24 cellular contexts compared by ENCODE assay signal in the genomic region with DNA sequence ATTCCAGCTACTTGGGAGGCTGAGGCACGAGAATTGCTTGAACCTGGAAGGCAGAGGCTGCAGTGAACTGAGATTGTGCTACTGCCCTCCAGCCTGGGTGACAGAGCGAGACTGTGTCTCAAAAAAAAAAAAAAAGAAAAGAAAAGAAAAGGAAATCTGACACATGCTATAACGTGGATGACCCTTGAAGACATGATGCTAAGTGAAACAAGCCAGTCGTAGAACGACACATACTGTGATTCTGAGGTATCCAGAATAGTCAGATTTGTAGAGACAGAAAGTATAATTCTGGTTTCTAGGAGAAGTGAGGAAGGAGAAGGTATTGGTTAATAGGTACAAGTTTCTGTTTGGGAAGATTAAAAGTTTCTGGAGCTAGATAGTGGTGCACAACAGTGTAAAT. TPM values are rescaled to one million over a fixed set of nuclear protein-coding genes. Genes with fewer than 3 reads are reported as not detected.
DNase-seq lines count a peak whose midpoint lies in the region; ATAC-seq and TF ChIP-seq lines count a peak whose summit lies in the region.
"Had no signal": no experiment of that assay in that cellular context is flagged by ENCODE, and none has a peak within 500 bp of the region (broad histone marks: within the 10 kb centered on the region; RNA-seq: fewer than 3 reads in every experiment).

No MANE protein-coding gene starts in this region.

- no peak overlapping the region for H3K27ac Mint-ChIP-seq in activated T-cell treated with anti-CD3 and anti-CD28 coated beads, Interleukin-2, amount 50 U/mL, for 72 hours
- no peak overlapping the region for H3K27ac Mint-ChIP-seq in activated naive CD8-positive, alpha-beta T cell treated with anti-CD3 and anti-CD28 coated beads, Interleukin-2, amount 50 U/mL, for 24 hours
- H3K27ac Mint-ChIP-seq in activated naive CD8-positive, alpha-beta T cell treated with anti-CD3 and anti-CD28 coated beads for 36 hours, result no peak overlapping the region
- H3K27ac Mint-ChIP-seq: CD14-positive monocyte; CD4-positive, alpha-beta T cell; CD8-positive, alpha-beta memory T cell; GM23338; H9 had no signal

- no peaks in the 10 kb centered on the region for H3K9me3 Mint-ChIP-seq in activated T-cell treated with anti-CD3 and anti-CD28 coated beads, Interleukin-2, amount 50 U/mL, for 72 hours
- no peaks in the 10 kb centered on the region for H3K9me3 Mint-ChIP-seq in activated naive CD8-positive, alpha-beta T cell treated with anti-CD3 and anti-CD28 coated beads, Interleukin-2, amount 50 U/mL, for 24 hours
- H3K9me3 Mint-ChIP-seq in activated naive CD8-positive, alpha-beta T cell treated with anti-CD3 and anti-CD28 coated beads for 36 hours, result no peaks in the 10 kb centered on the region
- H3K9me3 Mint-ChIP-seq: CD4-positive, alpha-beta T cell; CD8-positive, alpha-beta memory T cell; GM23338; H9 had no signal

- TF ChIP-seq CTCF in left ventricle myocardium inferior (IDR thresholded peaks at IDR 0.05; ENCODE audit: borderline replicate concordance), result no peak

- peaks cover 25% of the 10 kb centered on the region for H3K27me3 Mint-ChIP-seq in activated T-cell treated with anti-CD3 and anti-CD28 coated beads, Interleukin-2, amount 50 U/mL, for 72 hours (ENCODE audit: low read depth)
- H3K27me3 Mint-ChIP-seq in activated naive CD8-positive, alpha-beta T cell treated with anti-CD3 and anti-CD28 coated beads, Interleukin-2, amount 50 U/mL, for 24 hours, result peaks cover 9% of the 10 kb centered on the region
- peaks cover 13% of the 10 kb centered on the region for H3K27me3 Mint-ChIP-seq in activated naive CD8-positive, alpha-beta T cell treated with anti-CD3 and anti-CD28 coated beads for 36 hours

- no peaks in the 10 kb centered on the region for H3K36me3 ChIP-seq in left ventricle myocardium inferior
- H3K36me3 ChIP-seq: BE2C; BLaER1 treated with 17β-estradiol and CSF1 and Interleukin-3, amounts not matched to agents 10 nM and 100 nM had no signal

- ATAC-seq in activated T-cell treated with anti-CD3 and anti-CD28 coated beads, Interleukin-2, amount 50 U/mL, for 72 hours (replicated peaks in 1 of 2), result peak; percentile 78 to 86
- ATAC-seq in activated naive CD8-positive, alpha-beta T cell treated with anti-CD3 and anti-CD28 coated beads, Interleukin-2, amount 50 U/mL, for 24 hours, result peak; percentile 40
- ATAC-seq: A549, GM12878, GM23338, HCT116 had no signal

- intact Hi-C loops in left ventricle myocardium inferior (cut with micrococcal nuclease), result no loop called here

- H3K4me3 ChIP-seq in left ventricle myocardium inferior, result no peak overlapping the region
- H3K4me3 ChIP-seq: A549; BLaER1 treated with 17β-estradiol and CSF1 and Interleukin-3, amounts not matched to agents 10 nM and 100 nM; GM12878; GM23338 had no signal

- peaks cover 10% of the 10 kb centered on the region for H3K4me1 ChIP-seq in left ventricle myocardium inferior
- H3K4me1 ChIP-seq: BLaER1 treated with 17β-estradiol and CSF1 and Interleukin-3, amounts not matched to agents 10 nM and 100 nM had no signal

- H3K9me3 ChIP-seq in left ventricle myocardium inferior (replicated peaks), result no peaks in the 10 kb centered on the region
- H3K9me3 ChIP-seq: A549, BE2C had no signal

- no peaks in the 10 kb centered on the region for H3K27me3 ChIP-seq in left ventricle myocardium inferior (ENCODE audit: low read depth)
- H3K27me3 ChIP-seq: BE2C; BLaER1 treated with 17β-estradiol and CSF1 and Interleukin-3, amounts not matched to agents 10 nM and 100 nM had no signal

- no peaks in the 10 kb centered on the region for H3K36me3 Mint-ChIP-seq in activated T-cell treated with anti-CD3 and anti-CD28 coated beads, Interleukin-2, amount 50 U/mL, for 72 hours (ENCODE audit: insufficient read depth in 2 of 2)
- H3K36me3 Mint-ChIP-seq in activated naive CD8-positive, alpha-beta T cell treated with anti-CD3 and anti-CD28 coated beads, Interleukin-2, amount 50 U/mL, for 24 hours (ENCODE audit: low read depth), result no peaks in the 10 kb centered on the region
- H3K36me3 Mint-ChIP-seq in activated naive CD8-positive, alpha-beta T cell treated with anti-CD3 and anti-CD28 coated beads for 36 hours, result no peaks in the 10 kb centered on the region
- H3K36me3 Mint-ChIP-seq: CD14-positive monocyte had no signal

- H3K4me1 Mint-ChIP-seq in activated T-cell treated with anti-CD3 and anti-CD28 coated beads, Interleukin-2, amount 50 U/mL, for 72 hours (ENCODE audit: low read depth), result peaks cover 7% of the 10 kb centered on the region
- H3K4me1 Mint-ChIP-seq in activated naive CD8-positive, alpha-beta T cell treated with anti-CD3 and anti-CD28 coated beads, Interleukin-2, amount 50 U/mL, for 24 hours, result no peaks in the 10 kb centered on the region
- peaks cover 2% of the 10 kb centered on the region for H3K4me1 Mint-ChIP-seq in activated naive CD8-positive, alpha-beta T cell treated with anti-CD3 and anti-CD28 coated beads for 36 hours
- H3K4me1 Mint-ChIP-seq: CD8-positive, alpha-beta memory T cell; GM23338 had no signal

- no peak for DNase-seq in activated T-cell treated with anti-CD3 and anti-CD28 coated beads, Interleukin-2, amount 50 U/mL, for 72 hours
- DNase-seq in activated T-cell treated with anti-CD3 and anti-CD28 coated beads, Interleukin-2, amount 50 U/mL, for 1 hour, result no peak
- no peak for DNase-seq in activated naive CD8-positive, alpha-beta T cell treated with anti-CD3 and anti-CD28 coated beads, Interleukin-2, amount 50 U/mL, for 24 hours
- no peak for DNase-seq in activated naive CD8-positive, alpha-beta T cell treated with anti-CD3 and anti-CD28 coated beads for 36 hours
- DNase-seq in stimulated activated CD8-positive, alpha-beta memory T cell treated with anti-CD3 and anti-CD28 coated beads, Interleukin-4, amount 100 ng/mL, for 48 hours, result peak; percentile 18
- no peak for DNase-seq in left ventricle myocardium inferior
- DNase-seq: 8988T; ACHN; AML-193; BE2C; CD4-positive, alpha-beta T cell; CD8-positive, alpha-beta memory T cell; DMS 273 treated with DMSO at 0.1 percent for 48 hours; DMS79; EL; GDM1; H9 had no signal

- no peak overlapping the region for H3K4me3 Mint-ChIP-seq in activated T-cell treated with anti-CD3 and anti-CD28 coated beads, Interleukin-2, amount 50 U/mL, for 72 hours
- H3K4me3 Mint-ChIP-seq in activated naive CD8-positive, alpha-beta T cell treated with anti-CD3 and anti-CD28 coated beads, Interleukin-2, amount 50 U/mL, for 24 hours, result no peak overlapping the region
- H3K4me3 Mint-ChIP-seq in activated naive CD8-positive, alpha-beta T cell treated with anti-CD3 and anti-CD28 coated beads for 36 hours, result no peak overlapping the region
- H3K4me3 Mint-ChIP-seq: CD4-positive, alpha-beta T cell; CD8-positive, alpha-beta memory T cell; GM23338; H9 had no signal

- H3K27ac ChIP-seq in left ventricle myocardium inferior (replicated peaks), result no peak overlapping the region
- H3K27ac ChIP-seq: A549; BLaER1 treated with 17β-estradiol and CSF1 and Interleukin-3, amounts not matched to agents 10 nM and 100 nM had no signal

RNA-seq across cellular contexts. Expression of a gene that starts 6.7 kb away (rescaled TPM):
- not detected for total RNA-seq in activated T-cell treated with anti-CD3 and anti-CD28 coated beads, Interleukin-2, amount 50 U/mL, for 72 hours
- not detected for total RNA-seq in activated naive CD8-positive, alpha-beta T cell treated with anti-CD3 and anti-CD28 coated beads for 36 hours
- total RNA-seq in left ventricle myocardium inferior, result not detected
- total RNA-seq: CD4-positive, alpha-beta T cell; CD8-positive, alpha-beta memory T cell; H4 had no signal

RNA-seq across cellular contexts. Expression of a gene that starts 10.5 kb away (rescaled TPM):
- 100 to 1,000 TPM in 1 of 2 donors, 10 to 100 TPM in 1; 77.6 to 106 TPM for total RNA-seq in activated T-cell treated with anti-CD3 and anti-CD28 coated beads, Interleukin-2, amount 50 U/mL, for 72 hours
- 100 to 1,000 TPM; 100 to 101 TPM for total RNA-seq in activated naive CD8-positive, alpha-beta T cell treated with anti-CD3 and anti-CD28 coated beads for 36 hours
- total RNA-seq in left ventricle myocardium inferior, result 26.4 TPM

RNA-seq across cellular contexts. Expression of a gene that starts 24.7 kb away (rescaled TPM):
- total RNA-seq in activated T-cell treated with anti-CD3 and anti-CD28 coated beads, Interleukin-2, amount 50 U/mL, for 72 hours, result not detected
- not detected for total RNA-seq in activated naive CD8-positive, alpha-beta T cell treated with anti-CD3 and anti-CD28 coated beads for 36 hours
- not detected for total RNA-seq in left ventricle myocardium inferior
- total RNA-seq: CD4-positive, alpha-beta T cell; CD8-positive, alpha-beta memory T cell; GM12878; GM23338; H4; H9 had no signal

RNA-seq across cellular contexts. Expression of a gene that starts 25.6 kb away (rescaled TPM):
- total RNA-seq in activated T-cell treated with anti-CD3 and anti-CD28 coated beads, Interleukin-2, amount 50 U/mL, for 72 hours, result 10 to 100 TPM; 26.1 to 32.8 TPM
- 10 to 100 TPM; 33.4 to 37.0 TPM for total RNA-seq in activated naive CD8-positive, alpha-beta T cell treated with anti-CD3 and anti-CD28 coated beads for 36 hours
- total RNA-seq in left ventricle myocardium inferior, result 7.1 TPM

RNA-seq across cellular contexts. Expression of a gene that starts 31.3 kb away (rescaled TPM):
- not detected for total RNA-seq in activated T-cell treated with anti-CD3 and anti-CD28 coated beads, Interleukin-2, amount 50 U/mL, for 72 hours
- not detected for total RNA-seq in activated naive CD8-positive, alpha-beta T cell treated with anti-CD3 and anti-CD28 coated beads for 36 hours
- total RNA-seq in left ventricle myocardium inferior, result not detected
- total RNA-seq: CD4-positive, alpha-beta T cell; CD8-positive, alpha-beta memory T cell; GM23338; H4; H9 had no signal
